ENCODE assay signal across 8 cellular contexts in the genomic region with DNA sequence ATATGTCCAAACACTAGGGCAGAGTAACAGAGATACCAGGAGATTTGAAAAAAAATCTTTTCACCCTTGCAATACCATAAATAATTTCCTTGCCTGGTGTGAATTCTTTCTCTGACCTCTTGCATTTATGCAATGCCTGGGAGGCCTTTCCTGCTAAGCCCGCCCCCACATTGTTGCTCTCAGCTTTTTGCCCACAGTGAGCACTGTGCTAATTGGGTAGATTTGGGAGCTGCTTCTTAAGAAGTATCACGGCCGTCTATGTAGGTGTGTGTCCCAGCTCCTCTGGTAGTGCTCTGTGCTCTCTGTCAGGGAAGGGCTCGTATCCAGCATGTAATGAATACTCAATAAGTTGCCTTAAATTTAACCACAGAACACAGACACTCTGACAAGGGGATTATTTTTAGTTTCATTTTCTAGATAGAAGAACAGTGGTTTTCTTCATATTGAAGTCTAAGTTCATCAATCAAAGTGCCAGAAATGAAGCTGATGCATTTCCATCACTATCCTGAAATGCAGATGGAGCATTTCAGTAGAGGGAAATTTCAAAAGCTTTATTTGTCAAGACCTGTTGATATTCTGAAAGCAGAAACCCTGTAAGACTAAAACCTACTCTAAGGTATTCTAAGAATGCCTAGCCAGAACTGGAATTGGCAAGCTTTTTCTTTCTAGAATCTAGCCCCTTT. TPM values are rescaled to one million over a fixed set of nuclear protein-coding genes. Genes with fewer than 3 reads are reported as not detected.
A peak's percentile ranks its signal among the peaks of the same experiment; 100 is the strongest.
DNase-seq lines count a peak whose midpoint lies in the region; ATAC-seq and TF ChIP-seq lines count a peak whose summit lies in the region.

No MANE protein-coding gene starts in this region.

- intact Hi-C loops in CD14-positive monocyte (cut with micrococcal nuclease): loop anchor here in 1 of 2 donors (5.0 kb wide), 1 partner anchor 51 kb away; no protein-coding TSS in a partner anchor
- intact Hi-C loops in activated B cell treated with CpG ODN at 0.5 μM for 24 hours (cut with micrococcal nuclease): loop anchor here (5.0 kb wide), 1 partner anchor 231 kb away; a partner anchor contains a TSS

- POLR2A ChIA-PET in activated B cell treated with CpG ODN at 0.5 μM for 24 hours (lab: Charles Lee): interaction anchor here (0.8 to 5.7 kb wide), 5 partner anchors 13 to 55 kb away, joined by 5 to 58 read pairs (median 9); a partner anchor contains a TSS

- no peaks in the 10 kb centered on the region for H3K36me3 ChIP-seq in cardiac muscle cell

- H3K27ac Mint-ChIP-seq in CD14-positive monocyte (peak overlapping the region in 3 of 7 donors; percentile 50 to 80 (median 75)), activated B cell treated with CpG ODN at 0.5 μM for 24 hours (peak overlapping the region; percentile 93)
- H3K27ac Mint-ChIP-seq in stimulated activated memory B cell treated with anti-CD40 and anti-IgM and Interleukin-4, amounts not matched to agents 10 μg/mL and 1 μg/mL and 100 μg/mL, for 72 hours: peak overlapping the region; percentile 78

- DNase-seq in CD14-positive monocyte (ENCODE audit: low spot score) (no peak), activated B cell treated with CpG ODN at 0.5 μM for 24 hours (no peak), cardiac muscle cell (ENCODE audit: low read depth in 1 of 2, low spot score in 1 of 2) (peak; percentile 23 to 90), NCI-H510A (lab: John Stamatoyannopoulos, UW) (no peak), SIG-M5 treated with dmso at 0.1 percent for 504 hours (lab: John Stamatoyannopoulos, UW; ENCODE audit: unreplicated experiment) (no peak)

- H3K9me3 Mint-ChIP-seq in CD14-positive monocyte (peaks cover 0 to 3% (median 0%) of the 10 kb centered on the region in 7 donors), activated B cell treated with CpG ODN at 0.5 μM for 24 hours (no peaks in the 10 kb centered on the region)
- peaks cover 3% of the 10 kb centered on the region for H3K9me3 Mint-ChIP-seq in stimulated activated memory B cell treated with anti-CD40 and anti-IgM and Interleukin-4, amounts not matched to agents 10 μg/mL and 1 μg/mL and 100 μg/mL, for 72 hours

- no peaks in the 10 kb centered on the region for H3K27me3 ChIP-seq in cardiac muscle cell

- no peaks in the 10 kb centered on the region for H3K9me3 ChIP-seq in cardiac muscle cell (ENCODE audit: low read depth)

- H3K36me3 Mint-ChIP-seq in CD14-positive monocyte: no peaks in the 10 kb centered on the region
- H3K36me3 Mint-ChIP-seq in activated B cell treated with CpG ODN at 0.5 μM for 24 hours (ENCODE audit: low read depth): peaks cover 12% of the 10 kb centered on the region
- H3K36me3 Mint-ChIP-seq in stimulated activated memory B cell treated with anti-CD40 and anti-IgM and Interleukin-4, amounts not matched to agents 10 μg/mL and 1 μg/mL and 100 μg/mL, for 72 hours: peaks cover 8% of the 10 kb centered on the region

- peak; percentile 41 for ATAC-seq in GM18909 (IDR thresholded peaks at IDR 0.05; ENCODE audit: poor library complexity, unreplicated experiment)
- ATAC-seq in HG03139 (IDR thresholded peaks at IDR 0.05; ENCODE audit: unreplicated experiment): peak; percentile 31
- ATAC-seq in activated B cell treated with CpG ODN at 0.5 μM for 24 hours (ENCODE audit: low read depth): no peak
- peak; percentile 42 for ATAC-seq in stimulated activated memory B cell treated with anti-CD40 and anti-IgM and Interleukin-4, amounts not matched to agents 10 μg/mL and 1 μg/mL and 100 μg/mL, for 72 hours

- H3K4me1 Mint-ChIP-seq in CD14-positive monocyte: peaks cover 47% of the 10 kb centered on the region
- H3K4me1 Mint-ChIP-seq in activated B cell treated with CpG ODN at 0.5 μM for 24 hours: peaks cover 83% of the 10 kb centered on the region
- peaks cover 67% of the 10 kb centered on the region for H3K4me1 Mint-ChIP-seq in stimulated activated memory B cell treated with anti-CD40 and anti-IgM and Interleukin-4, amounts not matched to agents 10 μg/mL and 1 μg/mL and 100 μg/mL, for 72 hours

- peak overlapping the region; percentile 70 for H3K27ac ChIP-seq in cardiac muscle cell

- H3K4me3 Mint-ChIP-seq in CD14-positive monocyte (peak overlapping the region; percentile 61 to 68), activated B cell treated with CpG ODN at 0.5 μM for 24 hours (peak overlapping the region; percentile 91)
- H3K4me3 Mint-ChIP-seq in stimulated activated memory B cell treated with anti-CD40 and anti-IgM and Interleukin-4, amounts not matched to agents 10 μg/mL and 1 μg/mL and 100 μg/mL, for 72 hours: peak overlapping the region; percentile 75

- peaks cover 0 to 6% (median 0%) of the 10 kb centered on the region in 3 donors for H3K27me3 Mint-ChIP-seq in CD14-positive monocyte (ENCODE audit: low read depth in 3 of 3)
- H3K27me3 Mint-ChIP-seq in activated B cell treated with CpG ODN at 0.5 μM for 24 hours: no peaks in the 10 kb centered on the region
- H3K27me3 Mint-ChIP-seq in stimulated activated memory B cell treated with anti-CD40 and anti-IgM and Interleukin-4, amounts not matched to agents 10 μg/mL and 1 μg/mL and 100 μg/mL, for 72 hours: no peaks in the 10 kb centered on the region

- H3K4me1 ChIP-seq in cardiac muscle cell (ENCODE audit: low read depth): peaks cover 25% of the 10 kb centered on the region

- TF ChIP-seq CTCF in CD14-positive monocyte (IDR thresholded peaks at IDR 0.05) (no peak), activated B cell treated with CpG ODN at 0.5 μM for 24 hours (IDR thresholded peaks at IDR 0.05) (no peak), cardiac muscle cell (IDR thresholded peaks at IDR 0.05; ENCODE audit: low read depth, low read length) (no peak)

- CTCF ChIA-PET in activated B cell treated with CpG ODN at 0.5 μM for 24 hours (lab: Charles Lee): interaction anchor here (0.8 to 1.4 kb wide), 2 partner anchors 16 to 94 kb away, joined by 3 to 4 read pairs; no protein-coding TSS in a partner anchor

- no peak overlapping the region for H3K4me3 ChIP-seq in cardiac muscle cell

RNA-seq across cellular contexts. Expression of a gene that starts 54.5 kb away (rescaled TPM):
- 10 to 100 TPM; 19.6 to 38.3 TPM for polyA plus RNA-seq in CD14-positive monocyte
- total RNA-seq in activated B cell treated with CpG ODN at 0.5 μM for 24 hours: 14.6 and 21.8 TPM in 2 replicates
- total RNA-seq in cardiac muscle cell: 11.3 and 20.0 TPM in 2 replicates
- polyA plus RNA-seq in cardiac muscle cell: 7.9 and 22.2 TPM in 2 replicates

Comparison
In these comparisons a context has a peak if more than half of its experiments do, and no peak if none do; other contexts are left out.
1. DNase-seq: peak in cardiac muscle cell (2 of 2); none in CD14-positive monocyte (single experiment), activated B cell treated with CpG ODN at 0.5 μM for 24 hours (single experiment), NCI-H510A (single experiment) and SIG-M5 treated with dmso at 0.1 percent for 504 hours (single experiment).
2. Peak in every context shown above with its lines, with median percentiles within 50 percentile points of each other: H3K4me3 Mint-ChIP-seq.